1 cellular context compared by ENCODE assay signal in genomic region chr7:139675127-139676110, GRCh38.
A peak's percentile ranks its signal among the peaks of the same experiment; 100 is the strongest.
TF ChIP-seq lines count a peak whose summit lies in the region.

No MANE protein-coding gene starts in this region.

TF ChIP-seq in HepG2, 621 proteins besides CTCF, POLR2A, EP300 and RAD21 (continued from another document and continues in another):
- peak; percentile 74 for TF ChIP-seq POGK (CRISPR knock-in tag; conservative IDR thresholded peaks at IDR 0.05)
- TF ChIP-seq ZNF121 (CRISPR knock-in tag; IDR thresholded peaks at IDR 0.05): 0 out of 2 replicates have a peak, but pooled peaks have one; percentile 25
- TF ChIP-seq ZBTB34 (CRISPR knock-in tag; IDR thresholded peaks at IDR 0.05): peak; percentile 67; the same call in 1 of the 2 replicates
- TF ChIP-seq ZKSCAN8 (CRISPR knock-in tag; IDR thresholded peaks at IDR 0.05; ENCODE audit: borderline replicate concordance): peak; percentile 89; the same call in 1 of the 2 replicates
- TF ChIP-seq NR2F6 (IDR thresholded peaks at IDR 0.05): peak; percentile 97
- TF ChIP-seq NR2F6 (CRISPR knock-in tag; IDR thresholded peaks at IDR 0.05): peak; percentile 98
- TF ChIP-seq CSRNP2 (CRISPR knock-in tag; conservative IDR thresholded peaks at IDR 0.05; ENCODE audit: low read depth): no peak
- no peak for TF ChIP-seq HHEX (CRISPR knock-in tag; IDR thresholded peaks at IDR 0.05)
- TF ChIP-seq ZNF136 (CRISPR knock-in tag; IDR thresholded peaks at IDR 0.05; ENCODE audit: low read depth): no peak
- TF ChIP-seq ZNF513 (CRISPR knock-in tag; conservative IDR thresholded peaks at IDR 0.05): no peak
- no peak for TF ChIP-seq IRX3 (CRISPR knock-in tag; IDR thresholded peaks at IDR 0.05; ENCODE audit: borderline replicate concordance, low read depth)
- no peak for TF ChIP-seq ZNF569 (CRISPR knock-in tag; IDR thresholded peaks at IDR 0.05; ENCODE audit: borderline replicate concordance)
- no peak for TF ChIP-seq PHF20 (CRISPR knock-in tag; IDR thresholded peaks at IDR 0.05)
- no peak for TF ChIP-seq ZNF616 (CRISPR knock-in tag; IDR thresholded peaks at IDR 0.05; ENCODE audit: low read depth)
- no peak for TF ChIP-seq ZNF704 (CRISPR knock-in tag; IDR thresholded peaks at IDR 0.05; ENCODE audit: borderline replicate concordance)
- TF ChIP-seq ZNF101 (CRISPR knock-in tag; IDR thresholded peaks at IDR 0.05; ENCODE audit: borderline replicate concordance, low read depth): no peak
- no peak; the same call in 1 of the 2 replicates for TF ChIP-seq HIVEP1 (CRISPR knock-in tag; IDR thresholded peaks at IDR 0.05)
- no peak for TF ChIP-seq ZNF354B (CRISPR knock-in tag; IDR thresholded peaks at IDR 0.05)
- no peak for TF ChIP-seq ZFP62 (CRISPR knock-in tag; IDR thresholded peaks at IDR 0.05)
- peak; percentile 72; the same call in 1 of the 2 replicates for TF ChIP-seq ZNF557 (CRISPR knock-in tag; IDR thresholded peaks at IDR 0.05)
- no peak for TF ChIP-seq ZNF703 (CRISPR knock-in tag; IDR thresholded peaks at IDR 0.05; ENCODE audit: borderline replicate concordance)
- TF ChIP-seq TRIM24 (CRISPR knock-in tag; IDR thresholded peaks at IDR 0.05): no peak
- TF ChIP-seq HDAC6 (IDR thresholded peaks at IDR 0.05; ENCODE audit: low read depth, low read length): no peak
- peak; percentile 68; the same call in 1 of the 2 replicates for TF ChIP-seq TCF7 (IDR thresholded peaks at IDR 0.05; ENCODE audit: low read depth)
- TF ChIP-seq NFIC (IDR thresholded peaks at IDR 0.05; ENCODE audit: low read length): peak; percentile 87
- TF ChIP-seq SNAPC5 (CRISPR knock-in tag; IDR thresholded peaks at IDR 0.05; ENCODE audit: borderline replicate concordance): 0 out of 2 replicates have a peak, but pooled peaks have one; percentile 69
- TF ChIP-seq ARID4A (CRISPR knock-in tag; IDR thresholded peaks at IDR 0.05; ENCODE audit: borderline replicate concordance): peak; percentile 56; the same call in 1 of the 2 replicates
- no peak for TF ChIP-seq ZNF543 (CRISPR knock-in tag; IDR thresholded peaks at IDR 0.05)
- no peak for TF ChIP-seq KLF13 (CRISPR knock-in tag; IDR thresholded peaks at IDR 0.05)
- TF ChIP-seq TEAD3 (CRISPR knock-in tag; optimal IDR thresholded peaks at IDR 0.05; ENCODE audit: borderline replicate concordance): peak; percentile 79
- TF ChIP-seq HNF4G (IDR thresholded peaks at IDR 0.05; ENCODE audit: borderline replicate concordance, low read depth, low read length): peak; percentile 77; the same call in 1 of the 2 replicates
- TF ChIP-seq HNF4G (CRISPR knock-in tag; IDR thresholded peaks at IDR 0.05; ENCODE audit: borderline replicate concordance, low read depth): peak; percentile 87
- TF ChIP-seq SYNCRIP (IDR thresholded peaks at IDR 0.05; ENCODE audit: insufficient read depth, low read depth, low read length): no peak
- TF ChIP-seq HOXA3 (CRISPR knock-in tag; IDR thresholded peaks at IDR 0.05): peak; percentile 90
- TF ChIP-seq RARA (CRISPR knock-in tag; IDR thresholded peaks at IDR 0.05): peak; percentile 95
- no peak for TF ChIP-seq HNRNPL (IDR thresholded peaks at IDR 0.05; ENCODE audit: low read depth, low read length)
- TF ChIP-seq ZMYM2 (CRISPR knock-in tag; IDR thresholded peaks at IDR 0.05): 0 out of 2 replicates have a peak, but pooled peaks have one; percentile 28
- TF ChIP-seq ZFP36L2 (CRISPR knock-in tag; IDR thresholded peaks at IDR 0.05): no peak
- TF ChIP-seq GLI4 (CRISPR knock-in tag; IDR thresholded peaks at IDR 0.05; ENCODE audit: borderline replicate concordance): 0 out of 2 replicates have a peak, but pooled peaks have one; percentile 23
- peak; percentile 68; the same call in 1 of the 2 replicates for TF ChIP-seq ZNF652 (CRISPR knock-in tag; IDR thresholded peaks at IDR 0.05; ENCODE audit: borderline replicate concordance, low read depth)
- no peak for TF ChIP-seq SMARCE1 (IDR thresholded peaks at IDR 0.05; ENCODE audit: borderline replicate concordance)
- 0 out of 2 replicates have a peak, but pooled peaks have one; percentile 33 for TF ChIP-seq KDM1A (CRISPR knock-in tag; IDR thresholded peaks at IDR 0.05)
- TF ChIP-seq FOXP1 (IDR thresholded peaks at IDR 0.05): no peak
- TF ChIP-seq FOXP1 (CRISPR knock-in tag; IDR thresholded peaks at IDR 0.05): peak; percentile 96
- peak; percentile 88; the same call in 1 of the 2 replicates for TF ChIP-seq IRF2 (CRISPR knock-in tag; IDR thresholded peaks at IDR 0.05)
- TF ChIP-seq ZBTB2 (CRISPR knock-in tag; IDR thresholded peaks at IDR 0.05; ENCODE audit: low read depth): no peak
- no peak for TF ChIP-seq JUN (CRISPR knock-in tag; IDR thresholded peaks at IDR 0.05)
- TF ChIP-seq CREM (IDR thresholded peaks at IDR 0.05): peak; percentile 83
- no peak for TF ChIP-seq CREM (CRISPR knock-in tag; IDR thresholded peaks at IDR 0.05)
- no peak for TF ChIP-seq U2AF1 (optimal IDR thresholded peaks at IDR 0.05; ENCODE audit: low read depth, low read length)
- TF ChIP-seq ZNF598 (CRISPR knock-in tag; IDR thresholded peaks at IDR 0.05; ENCODE audit: borderline replicate concordance): no peak
- TF ChIP-seq NFE2 (CRISPR knock-in tag; IDR thresholded peaks at IDR 0.05): no peak
- TF ChIP-seq ZBTB49 (CRISPR knock-in tag; IDR thresholded peaks at IDR 0.05; ENCODE audit: borderline replicate concordance): no peak
- no peak for TF ChIP-seq ZNF776 (CRISPR knock-in tag; IDR thresholded peaks at IDR 0.05)
- TF ChIP-seq ZNF382 (CRISPR knock-in tag; IDR thresholded peaks at IDR 0.05; ENCODE audit: borderline replicate concordance): no peak
